10 cellular contexts compared by ENCODE assay signal in genomic region chr10:74598891-74599566, GRCh38.
A peak's percentile ranks its signal among the peaks of the same experiment; 100 is the strongest.
DNase-seq lines count a peak whose midpoint lies in the region; ATAC-seq and TF ChIP-seq lines count a peak whose summit lies in the region.
"Had no signal": no experiment of that assay in that cellular context is flagged by ENCODE, and none has a peak within 500 bp of the region (broad histone marks: within the 10 kb centered on the region; RNA-seq: fewer than 3 reads in every experiment).

No MANE protein-coding gene starts in this region.

- H3K18ac ChIP-seq in neuronal stem cell (ENCODE audit: low read length), result no peak overlapping the region

- no peak overlapping the region for H2AFZ ChIP-seq in neuronal stem cell (ENCODE audit: low read length)

- H2BK12ac ChIP-seq in neuronal stem cell (ENCODE audit: low read length), result no peak overlapping the region

- no peak overlapping the region for H3K4me3 ChIP-seq in GM06990 (replicated peaks; ENCODE audit: low read depth, low read length)
- H3K4me3 ChIP-seq in WI38 (ENCODE audit: low read depth, low read length), result peak overlapping the region; percentile 16
- H3K4me3 ChIP-seq in right lobe of liver, result peak overlapping the region in 1 of 3 donors; percentile 9
- H3K4me3 ChIP-seq in neuronal stem cell (ENCODE audit: low read length in 2 of 2), result no peak overlapping the region

- H4K8ac ChIP-seq in neuronal stem cell (ENCODE audit: low read depth, low read length), result no peak overlapping the region

- H3K36me3 ChIP-seq in GM06990 (ENCODE audit: control insufficient read depth, insufficient read depth, low read length) (no peaks in the 10 kb centered on the region; the same call in 1 of the 2 replicates), right lobe of liver (peaks cover 0 to 2% (median 0%) of the 10 kb centered on the region in 4 donors), neuronal stem cell (replicated peaks in 1 of 2; ENCODE audit: control insufficient read depth in 2 of 2, insufficient read depth in 2 of 2, low read length in 2 of 2) (peaks cover 0 to 3% of the 10 kb centered on the region in 2 donors)

- H3K27ac ChIP-seq in right lobe of liver, result peak overlapping the region; percentile 52 to 65 (median 60)
- no peak overlapping the region for H3K27ac ChIP-seq in neuronal stem cell (replicated peaks; ENCODE audit: low read length)

- H3K27me3 ChIP-seq in GM06990 (replicated peaks; ENCODE audit: control insufficient read depth, insufficient read depth, low read length), result no peaks in the 10 kb centered on the region
- H3K27me3 ChIP-seq in right lobe of liver, result no peaks in the 10 kb centered on the region
- H3K27me3 ChIP-seq in neuronal stem cell (ENCODE audit: control insufficient read depth in 3 of 3, insufficient read depth in 3 of 3, low read depth in 1 of 3, low read length in 3 of 3), result no peaks in the 10 kb centered on the region

- no peak overlapping the region for H2BK5ac ChIP-seq in neuronal stem cell (ENCODE audit: low read length)

- H3K23ac ChIP-seq in neuronal stem cell (ENCODE audit: low read depth, low read length, poor library complexity), result no peak overlapping the region

- no peak overlapping the region for H2BK120ac ChIP-seq in neuronal stem cell (ENCODE audit: low read depth, low read length)

- no peak for TF ChIP-seq POLR2A in right lobe of liver (IDR thresholded peaks at IDR 0.05)

- no peak overlapping the region for H2AK5ac ChIP-seq in neuronal stem cell (ENCODE audit: low read depth, low read length)

- H3K14ac ChIP-seq in neuronal stem cell (ENCODE audit: low read length), result no peak overlapping the region

- TF ChIP-seq CTCF in GM06990 (IDR thresholded peaks at IDR 0.05; ENCODE audit: insufficient read depth, low read length, poor library complexity, severe bottlenecking) (no peak), WI38 (IDR thresholded peaks at IDR 0.05; ENCODE audit: low read depth, low read length) (no peak), right lobe of liver (IDR thresholded peaks at IDR 0.05) (no peak)

- DNase-seq in GM06990 (ENCODE audit: extremely low read depth, insufficient read length), result peak; percentile 54
- DNase-seq in right lobe of liver, result no peak
- DNase-seq in NOMO-1 (lab: John Stamatoyannopoulos, UW; ENCODE audit: unreplicated experiment in 2 of 2), result no peak
- DNase-seq in neuronal stem cell (ENCODE audit: low spot score), result no peak
- DNase-seq in NK-92 (lab: John Stamatoyannopoulos, UW; ENCODE audit: unreplicated experiment), result no peak
- DNase-seq: activated CD4-positive, alpha-beta T cell treated with anti-CD3 and anti-CD28 coated beads, Interleukin-2, amount 10 ng/mL, durations not matched to agents 7 days and 5 days; CD4-positive, CD25-positive, alpha-beta regulatory T cell had no signal

- H2BK15ac ChIP-seq in neuronal stem cell (ENCODE audit: low read length), result no peak overlapping the region

- no peak overlapping the region for H4K91ac ChIP-seq in neuronal stem cell (ENCODE audit: low read depth, low read length, poor library complexity)

- H3K4me1 ChIP-seq in right lobe of liver (no peaks in the 10 kb centered on the region), neuronal stem cell (ENCODE audit: control insufficient read depth in 2 of 2, insufficient read depth in 1 of 2, low read depth in 1 of 2, low read length in 2 of 2) (no peaks in the 10 kb centered on the region)

- no peak overlapping the region for H3K4me2 ChIP-seq in neuronal stem cell (ENCODE audit: insufficient read depth, low read length, poor library complexity, severe bottlenecking)

- intact Hi-C loops in right lobe of liver (cut with DNase I), result no loop called here

- ATAC-seq in GM21619 (IDR thresholded peaks at IDR 0.05; ENCODE audit: unreplicated experiment), result peak; percentile 53
- ATAC-seq in right lobe of liver, result peak; percentile 65 to 93 (median 90)
- no peak for ATAC-seq in GM19035 (IDR thresholded peaks at IDR 0.05; ENCODE audit: unreplicated experiment)

- H3K9me3 ChIP-seq in right lobe of liver (no peaks in the 10 kb centered on the region), neuronal stem cell (replicated peaks in 1 of 2; ENCODE audit: control insufficient read depth in 2 of 2, insufficient read depth in 1 of 2, low read depth in 1 of 2, low read length in 2 of 2) (no peaks in the 10 kb centered on the region)

- no peak overlapping the region for H3K9ac ChIP-seq in neuronal stem cell (ENCODE audit: low read depth, low read length, poor library complexity)

- 34% methylated on average over 5 of the region's 5 CpGs for WGBS in right lobe of liver (ENCODE audit: insufficient coverage, low coverage, low lambda C conversion rate, missing lambda C conversion rate)
- no CpG with 5 or more reads among the region's 5 CpGs for WGBS in neuronal stem cell (ENCODE audit: extremely low coverage in 2 of 2, insufficient read length in 2 of 2, insufficient replicate concordance in 1 of 2), 2 donors

- H3K4ac ChIP-seq in neuronal stem cell (ENCODE audit: low read length), result no peak overlapping the region

- H3K79me1 ChIP-seq in neuronal stem cell (ENCODE audit: low read depth, low read length), result no peaks in the 10 kb centered on the region
